In genomic region chr17:71921726-71922320, GRCh38 we compare ENCODE assay signal across 16 cellular contexts.
A peak's percentile ranks its signal among the peaks of the same experiment; 100 is the strongest.
DNase-seq lines count a peak whose midpoint lies in the region; ATAC-seq, FAIRE-seq and TF ChIP-seq lines count a peak whose summit lies in the region.
"Had no signal": no experiment of that assay in that cellular context is flagged by ENCODE, and none has a peak within 500 bp of the region (broad histone marks: within the 10 kb centered on the region; RNA-seq: fewer than 3 reads in every experiment).

No MANE protein-coding gene starts in this region.

- no peak for FAIRE-seq in astrocyte (lab: Jason Lieb, UNC)
- FAIRE-seq: GM18507, islet of Langerhans had no signal

- H3K4me3 ChIP-seq in HCT116 (replicated peaks in 1 of 2; ENCODE audit: low read depth in 1 of 2, low read length in 2 of 2) (no peak overlapping the region), astrocyte (ENCODE audit: insufficient read depth, low read depth, low read length) (no peak overlapping the region)
- H3K4me3 ChIP-seq: transverse colon had no signal

- no peaks in the 10 kb centered on the region for H3K79me2 ChIP-seq in HCT116 (ENCODE audit: insufficient read depth, low read length)
- H3K79me2 ChIP-seq in astrocyte (ENCODE audit: insufficient read depth, low read length): no peaks in the 10 kb centered on the region

- H3K4me1 Mint-ChIP-seq in astrocyte (ENCODE audit: low read depth, unreplicated experiment): peaks cover 22% of the 10 kb centered on the region
- H3K4me1 Mint-ChIP-seq in naive thymus-derived CD8-positive, alpha-beta T cell: peaks cover 0 to 4% (median 0%) of the 10 kb centered on the region in 4 donors

- H3K27ac ChIP-seq in HCT116 (ENCODE audit: low read depth, low read length) (no peak overlapping the region), astrocyte (ENCODE audit: low read depth, low read length) (peak overlapping the region; percentile 21)
- H3K27ac ChIP-seq: transverse colon, VCaP had no signal

- no peak for TF ChIP-seq CTCF in HCT116 (IDR thresholded peaks at IDR 0.05 in 2 of 3, conservative IDR thresholded peaks at IDR 0.05 in 1 of 3; ENCODE audit: borderline replicate concordance in 1 of 3, insufficient read depth in 1 of 3, low read depth in 2 of 3, low read length in 2 of 3)
- no peak for TF ChIP-seq CTCF in astrocyte (IDR thresholded peaks at IDR 0.05; ENCODE audit: insufficient read depth, low read depth, low read length)

- TF ChIP-seq RAD21 in HCT116 (IDR thresholded peaks at IDR 0.05; ENCODE audit: low read depth): no peak

- ATAC-seq in HCT116: no peak
- peak; percentile 68 to 71 for ATAC-seq in naive thymus-derived CD8-positive, alpha-beta T cell
- no peak for ATAC-seq in HG03378 (IDR thresholded peaks at IDR 0.05; ENCODE audit: unreplicated experiment)
- ATAC-seq: Right ventricle myocardium inferior had no signal

- DNase-seq in NCI-H510A treated with DMSO at 0.1 percent for 48 hours (lab: John Stamatoyannopoulos, UW) (peak; percentile 10), NCI-H510A (lab: John Stamatoyannopoulos, UW) (no peak), HCT116 (ENCODE audit: low read depth, low spot score) (no peak), astrocyte (ENCODE audit: low read depth) (peak; percentile 60), SHP77 (lab: John Stamatoyannopoulos, UW) (no peak), COR-L47 (lab: John Stamatoyannopoulos, UW) (no peak)
- DNase-seq in naive thymus-derived CD8-positive, alpha-beta T cell: peak in 4 of 10 donors; percentile 9 to 26 (median 18)
- DNase-seq: ACHN, MV-4-11, NCI-H446 treated with DMSO at 0.1 percent for 48 hours, transverse colon had no signal

- H3K27ac Mint-ChIP-seq in astrocyte (ENCODE audit: unreplicated experiment): peak overlapping the region; percentile 7
- H3K27ac Mint-ChIP-seq in naive thymus-derived CD8-positive, alpha-beta T cell: peak overlapping the region in 3 of 10 donors; percentile 0 to 12 (median 10)

- H3K36me3 ChIP-seq in HCT116 (ENCODE audit: control insufficient read depth in 1 of 2, insufficient read depth in 2 of 2, low read length in 2 of 2) (no peaks in the 10 kb centered on the region), astrocyte (ENCODE audit: insufficient read depth, low read length) (no peaks in the 10 kb centered on the region)
- H3K36me3 ChIP-seq: transverse colon had no signal

- no peak overlapping the region for H3K4me3 Mint-ChIP-seq in astrocyte (ENCODE audit: unreplicated experiment)
- peak overlapping the region in 1 of 10 donors; percentile 4 for H3K4me3 Mint-ChIP-seq in naive thymus-derived CD8-positive, alpha-beta T cell

- H3K27me3 ChIP-seq in HCT116 (ENCODE audit: insufficient read depth, low read length) (no peaks in the 10 kb centered on the region), astrocyte (ENCODE audit: insufficient read depth, low read length) (no peaks in the 10 kb centered on the region)
- H3K27me3 ChIP-seq: transverse colon had no signal

- TF ChIP-seq POLR2A in HCT116 (IDR thresholded peaks at IDR 0.05; ENCODE audit: borderline replicate concordance, extremely low read depth, insufficient read depth, insufficient read length): no peak

- CTCF ChIA-PET in HCT116 (lab: Charles Lee): no interaction called here

- intact Hi-C loops in HCT116 (cut with micrococcal nuclease): no loop called here

- peaks cover 3% of the 10 kb centered on the region; the same call in 1 of the 2 replicates for H3K9me2 ChIP-seq in HCT116 (ENCODE audit: insufficient read depth)

- H3K9me3 ChIP-seq in HCT116 (ENCODE audit: control insufficient read depth in 1 of 2, insufficient read depth in 1 of 2, low read depth in 1 of 2, low read length in 2 of 2) (no peaks in the 10 kb centered on the region), astrocyte (ENCODE audit: insufficient read depth, low read depth, low read length) (no peaks in the 10 kb centered on the region)
- H3K9me3 ChIP-seq: transverse colon had no signal

- RAD21 ChIA-PET in HCT116 (lab: Charles Lee; ENCODE audit: low non-redundant PET in 1 of 2, low total read pairs in 2 of 2, uncharacterized antibody in 2 of 2, unreplicated experiment in 2 of 2): no interaction called here

- H3K4me1 ChIP-seq in HCT116 (ENCODE audit: control insufficient read depth in 1 of 2, insufficient read depth in 2 of 2, low read length in 2 of 2) (peaks cover 0 to 24% of the 10 kb centered on the region in 2 experiments; a peak in 2 of 4 replicates), astrocyte (ENCODE audit: insufficient read depth, low read length) (peaks cover 12% of the 10 kb centered on the region)
- H3K4me1 ChIP-seq: transverse colon had no signal

- H3K27me3 Mint-ChIP-seq in astrocyte (ENCODE audit: low read depth, unreplicated experiment): no peaks in the 10 kb centered on the region
- peaks cover 0 to 8% (median 0%) of the 10 kb centered on the region in 5 donors for H3K27me3 Mint-ChIP-seq in naive thymus-derived CD8-positive, alpha-beta T cell

- H2AFZ ChIP-seq in HCT116 (ENCODE audit: low read depth, low read length, poor library complexity, severe bottlenecking) (peak overlapping the region; percentile 27), astrocyte (ENCODE audit: low read depth, low read length) (no peak overlapping the region)

- H3K4me2 ChIP-seq in HCT116 (ENCODE audit: low read length) (peak overlapping the region; percentile 18; the same call in 1 of the 2 replicates), astrocyte (ENCODE audit: low read length) (peak overlapping the region; percentile 47)

- BruUV-seq in HCT116 (replicated peaks; lab: Mats Ljungman, UMichigan): no TSS peak

- H4K20me1 ChIP-seq in HCT116 (ENCODE audit: insufficient read depth) (no peaks in the 10 kb centered on the region), astrocyte (ENCODE audit: insufficient read depth, low read length) (no peaks in the 10 kb centered on the region)

- no peak overlapping the region for H3K9ac ChIP-seq in HCT116 (ENCODE audit: low read length)
- H3K9ac ChIP-seq in astrocyte (ENCODE audit: low read length): no peak overlapping the region

- POLR2A ChIA-PET in HCT116 (lab: Charles Lee): no interaction called here
- POLR2A ChIA-PET in naive thymus-derived CD8-positive, alpha-beta T cell (lab: Charles Lee): no interaction called here

- H3K36me3 Mint-ChIP-seq in astrocyte (ENCODE audit: low read depth, unreplicated experiment): no peaks in the 10 kb centered on the region
- H3K36me3 Mint-ChIP-seq in naive thymus-derived CD8-positive, alpha-beta T cell: no peaks in the 10 kb centered on the region

- peaks cover 4% of the 10 kb centered on the region for H3K9me3 Mint-ChIP-seq in astrocyte (ENCODE audit: unreplicated experiment)
- H3K9me3 Mint-ChIP-seq in naive thymus-derived CD8-positive, alpha-beta T cell: peaks cover 0 to 23% (median 4%) of the 10 kb centered on the region in 9 donors

TF ChIP-seq in HCT116, 20 proteins besides CTCF, POLR2A, EP300 and RAD21 (continues in another document):
- TF ChIP-seq ZBTB33 (IDR thresholded peaks at IDR 0.05; ENCODE audit: extremely low read depth, insufficient replicate concordance, low read length): no peak
- no peak for TF ChIP-seq ZFX (IDR thresholded peaks at IDR 0.05)
- TF ChIP-seq CEBPB (IDR thresholded peaks at IDR 0.05; ENCODE audit: low read depth): no peak
- TF ChIP-seq TCF7L2 (IDR thresholded peaks at IDR 0.05; ENCODE audit: borderline replicate concordance, extremely low read depth, insufficient read depth, insufficient read length): no peak
- TF ChIP-seq EGR1 (IDR thresholded peaks at IDR 0.05; ENCODE audit: low read depth): no peak
- no peak for TF ChIP-seq EZH2 (IDR thresholded peaks at IDR 0.05)
- no peak for TF ChIP-seq YY1 (IDR thresholded peaks at IDR 0.05; ENCODE audit: extremely low read depth, insufficient replicate concordance, low read depth, low read length)
- no peak for TF ChIP-seq JUND (IDR thresholded peaks at IDR 0.05)
- no peak for TF ChIP-seq MAX (IDR thresholded peaks at IDR 0.05)
- no peak for TF ChIP-seq POLR2AphosphoS5 (IDR thresholded peaks at IDR 0.05; ENCODE audit: low read depth, low read length)

Comparison
In these comparisons a context has a peak if more than half of its experiments do, and no peak if none do; other contexts are left out.
1. DNase-seq: peak in NCI-H510A treated with DMSO at 0.1 percent for 48 hours (single experiment) and astrocyte (single experiment); none in NCI-H510A (single experiment), HCT116 (single experiment), SHP77 (0 of 2) and COR-L47 (single experiment).
2. ATAC-seq: peak in naive thymus-derived CD8-positive, alpha-beta T cell (2 of 2); none in HCT116 (single experiment) and HG03378 (single experiment).